In genomic region chr1:150168960-150169565, GRCh38 we compare ENCODE assay signal across 8 cellular contexts. TPM values are rescaled to one million over a fixed set of nuclear protein-coding genes. Genes with fewer than 3 reads are reported as not detected.
DNase-seq lines count a peak whose midpoint lies in the region; ATAC-seq and TF ChIP-seq lines count a peak whose summit lies in the region.

No MANE protein-coding gene starts in this region.

- TF ChIP-seq CTCF in HFFc6 (IDR thresholded peaks at IDR 0.05): peak; percentile 94

- H3K27ac Mint-ChIP-seq in CD4-positive, CD25-positive, alpha-beta regulatory T cell: peak overlapping the region in 1 of 3 donors; percentile 45
- H3K27ac Mint-ChIP-seq in HFFc6: no peak overlapping the region

- H3K4me3 Mint-ChIP-seq in CD4-positive, CD25-positive, alpha-beta regulatory T cell: no peak overlapping the region
- no peak overlapping the region for H3K4me3 Mint-ChIP-seq in HFFc6

- peak in 1 of 2 donors; percentile 60 for ATAC-seq in CD4-positive, CD25-positive, alpha-beta regulatory T cell (ENCODE audit: low read depth in 2 of 2)
- ATAC-seq in HG02571 (IDR thresholded peaks at IDR 0.05; ENCODE audit: unreplicated experiment) (no peak), GM21360 (IDR thresholded peaks at IDR 0.05; ENCODE audit: unreplicated experiment) (no peak)

- H3K27me3 ChIP-seq in CD4-positive, CD25-positive, alpha-beta regulatory T cell (ENCODE audit: control insufficient read depth, insufficient read depth, low read length): no peaks in the 10 kb centered on the region

- H3K36me3 Mint-ChIP-seq in CD4-positive, CD25-positive, alpha-beta regulatory T cell: no peaks in the 10 kb centered on the region
- H3K36me3 Mint-ChIP-seq in HFFc6 (ENCODE audit: low read depth): no peaks in the 10 kb centered on the region

- no peaks in the 10 kb centered on the region for H3K9me3 ChIP-seq in CD4-positive, CD25-positive, alpha-beta regulatory T cell (ENCODE audit: control insufficient read depth in 2 of 2, low read length in 2 of 2)

- no peak overlapping the region for H3K27ac ChIP-seq in CD4-positive, CD25-positive, alpha-beta regulatory T cell (ENCODE audit: insufficient read depth, low read length, poor library complexity, severe bottlenecking)

- intact Hi-C loops in posterior cingulate gyrus (cut with DNase I): loop anchor here (5.0 to 10.0 kb wide), 2 partner anchors 97 to 204 kb away; no protein-coding TSS in a partner anchor

- DNase-seq in CD4-positive, CD25-positive, alpha-beta regulatory T cell: peak; percentile 30 to 42 (median 40)
- DNase-seq in HFFc6 (no peak), SHP77 (lab: John Stamatoyannopoulos, UW) (peak; percentile 74 to 77), activated gamma-delta T cell (lab: John Stamatoyannopoulos, UW) (peak; percentile 20), germinal center (ENCODE audit: low spot score) (peak; percentile 41), posterior cingulate gyrus (peak in 7 of 10 donors; percentile 36 to 91 (median 58))

- H3K4me3 ChIP-seq in CD4-positive, CD25-positive, alpha-beta regulatory T cell (ENCODE audit: low read depth, low read length): no peak overlapping the region

- peaks cover 3% of the 10 kb centered on the region for H3K4me1 ChIP-seq in CD4-positive, CD25-positive, alpha-beta regulatory T cell (ENCODE audit: control insufficient read depth, insufficient read depth, low read length, poor library complexity, severe bottlenecking)

- H3K9me3 Mint-ChIP-seq in CD4-positive, CD25-positive, alpha-beta regulatory T cell: no peaks in the 10 kb centered on the region
- no peaks in the 10 kb centered on the region for H3K9me3 Mint-ChIP-seq in HFFc6

- no peaks in the 10 kb centered on the region for H3K36me3 ChIP-seq in CD4-positive, CD25-positive, alpha-beta regulatory T cell (ENCODE audit: control insufficient read depth, insufficient read depth, low read length)

- H3K4me1 Mint-ChIP-seq in CD4-positive, CD25-positive, alpha-beta regulatory T cell: peaks cover 0 to 5% (median 2%) of the 10 kb centered on the region in 4 donors
- H3K4me1 Mint-ChIP-seq in HFFc6 (ENCODE audit: low read depth): peaks cover 42% of the 10 kb centered on the region

- H3K27me3 Mint-ChIP-seq in CD4-positive, CD25-positive, alpha-beta regulatory T cell: peaks cover 5% of the 10 kb centered on the region
- H3K27me3 Mint-ChIP-seq in HFFc6 (ENCODE audit: insufficient read depth): no peaks in the 10 kb centered on the region; the same call in 1 of the 2 replicates

RNA-seq across cellular contexts. Expression of gene PLEKHO1, which starts 19.3 kb away (rescaled TPM):
- 61.0 TPM for total RNA-seq in CD4-positive, CD25-positive, alpha-beta regulatory T cell
- 10 to 100 TPM; 21.5 to 31.5 (median 27.5) TPM for polyA plus RNA-seq in CD4-positive, CD25-positive, alpha-beta regulatory T cell
- total RNA-seq in HFFc6 (2021; fragmentation: NEBNext Ultra II Directional; extraction: Animal tissue kit (Norgen Biotek cat#: 25700)): 10 to 100 TPM; 30.9 to 36.7 (median 32.6) TPM
